Comparison of ENCODE assay signal across 10 cellular contexts in genomic region chr15:85771781-85772445, GRCh38. TPM values are rescaled to one million over a fixed set of nuclear protein-coding genes. Genes with fewer than 3 reads are reported as not detected.
DNase-seq lines count a peak whose midpoint lies in the region; ATAC-seq, FAIRE-seq and TF ChIP-seq lines count a peak whose summit lies in the region.
"Had no signal": no experiment of that assay in that cellular context is flagged by ENCODE, and none has a peak within 500 bp of the region (broad histone marks: within the 10 kb centered on the region; RNA-seq: fewer than 3 reads in every experiment).

No MANE protein-coding gene starts in this region.

- no peak overlapping the region for H2AFZ ChIP-seq in fibroblast of lung (ENCODE audit: low read length)

- TF ChIP-seq POLR2A in thyroid gland (IDR thresholded peaks at IDR 0.05): no peak

- no peak for FAIRE-seq in urothelium cell line (lab: Jason Lieb, UNC)

- TF ChIP-seq CTCF in RWPE2 (IDR thresholded peaks at IDR 0.05; ENCODE audit: poor library complexity, severe bottlenecking) (no peak), fibroblast of lung (conservative IDR thresholded peaks at IDR 0.05 in 1 of 2, IDR thresholded peaks at IDR 0.05 in 1 of 2; ENCODE audit: low read depth in 1 of 2, low read length in 2 of 2) (no peak), thyroid gland (IDR thresholded peaks at IDR 0.05) (no peak)

- DNase-seq in RWPE2 (ENCODE audit: low spot score) (no peak), fibroblast of lung (ENCODE audit: low read depth in 2 of 2) (peak; percentile 33 to 72), mucosa of gallbladder (ENCODE audit: low spot score) (peak; percentile 29), thyroid gland (peak; percentile 80 to 83), DMS153 treated with DMSO at 0.1 percent for 48 hours (lab: John Stamatoyannopoulos, UW; ENCODE audit: unreplicated experiment) (no peak), urothelium cell line (ENCODE audit: low spot score) (no peak), CD1c-positive myeloid dendritic cell (ENCODE audit: extremely low spot score) (no peak)
- no peak for DNase-seq in activated CD4-positive, alpha-beta T cell treated with anti-CD3 and anti-CD28 coated beads, Interleukin-2, amount 50 U/mL, for 4 hours
- DNase-seq: DND-41; stimulated activated CD4-positive, alpha-beta T cell treated with anti-CD3 and anti-CD28 coated beads, Interleukin-1b, Interleukin-23, amount 100 ng/mL, for 48 hours had no signal

- H3K36me3 ChIP-seq in RWPE2 (ENCODE audit: low read depth) (no peaks in the 10 kb centered on the region), fibroblast of lung (ENCODE audit: control insufficient read depth, insufficient read depth, low read length) (no peaks in the 10 kb centered on the region), thyroid gland (no peaks in the 10 kb centered on the region)

- intact Hi-C loops in thyroid gland (cut with DNase I): no loop called here

- ATAC-seq in RWPE2 (ENCODE audit: low read depth): peak; percentile 2; the same call in 1 of the 3 replicates

- no peaks in the 10 kb centered on the region for H3K9me3 ChIP-seq in RWPE2 (ENCODE audit: severe bottlenecking)
- no peaks in the 10 kb centered on the region for H3K9me3 ChIP-seq in fibroblast of lung (ENCODE audit: control insufficient read depth, insufficient read depth, low read depth, low read length)
- H3K9me3 ChIP-seq in thyroid gland: no peaks in the 10 kb centered on the region

- H3K27me3 ChIP-seq in RWPE2 (ENCODE audit: insufficient read depth, poor library complexity, severe bottlenecking): no peaks in the 10 kb centered on the region
- H3K27me3 ChIP-seq in fibroblast of lung (ENCODE audit: control insufficient read depth, insufficient read depth, low read length): no peaks in the 10 kb centered on the region
- H3K27me3 ChIP-seq in thyroid gland: no peaks in the 10 kb centered on the region

- WGBS in thyroid gland, 2 donors: 37% methylated on average over 13 of the region's 13 CpGs

- peak overlapping the region; percentile 45 for H3K4me2 ChIP-seq in fibroblast of lung (ENCODE audit: extremely low read depth, insufficient read depth, low read length)

- H3K27ac ChIP-seq in RWPE2 (ENCODE audit: poor library complexity, severe bottlenecking) (peak overlapping the region; percentile 7), fibroblast of lung (ENCODE audit: insufficient read depth, low read length) (no peak overlapping the region), thyroid gland (peak overlapping the region; percentile 61 to 78 (median 76))

- no peak overlapping the region for H3K9ac ChIP-seq in fibroblast of lung (ENCODE audit: insufficient read depth, low read length)

- no peaks in the 10 kb centered on the region for H3K79me2 ChIP-seq in fibroblast of lung (ENCODE audit: control insufficient read depth, insufficient read depth, low read length)

- peaks cover 16% of the 10 kb centered on the region for H3K4me1 ChIP-seq in RWPE2 (ENCODE audit: insufficient read depth, poor library complexity, severe bottlenecking)
- no peaks in the 10 kb centered on the region for H3K4me1 ChIP-seq in fibroblast of lung (ENCODE audit: control insufficient read depth, extremely low read depth, insufficient read depth, low read length)
- peaks cover 24 to 35% of the 10 kb centered on the region in 2 donors for H3K4me1 ChIP-seq in thyroid gland

- H4K20me1 ChIP-seq in fibroblast of lung (ENCODE audit: control insufficient read depth, extremely low read depth, insufficient read depth, low read length): no peaks in the 10 kb centered on the region

- H3K4me3 ChIP-seq in RWPE2 (ENCODE audit: severe bottlenecking) (no peak overlapping the region), fibroblast of lung (replicated peaks in 1 of 4; ENCODE audit: control extremely low read depth in 1 of 4, insufficient read depth in 1 of 4, low read depth in 3 of 4, low read length in 4 of 4) (no peak overlapping the region), thyroid gland (replicated peaks in 1 of 3) (no peak overlapping the region)

RNA-seq across cellular contexts. Expression of gene KLHL25, which starts 22.8 kb away (rescaled TPM):
- total RNA-seq in fibroblast of lung: 5.4 TPM in 2 replicates
- polyA plus RNA-seq in fibroblast of lung: 1.4 and 1.6 TPM in 2 replicates
- 1.7 and 2.0 TPM in 2 replicates for polyA plus RNA-seq in fibroblast of lung (2012)
- polyA minus RNA-seq in fibroblast of lung (ENCODE audit: low replicate concordance): 6.0 and 9.6 TPM in 2 replicates
- total RNA-seq in mucosa of gallbladder: 12.5 TPM
- 1 to 10 TPM; 4.2 to 8.8 (median 4.8) TPM for total RNA-seq in thyroid gland

Comparison
In these comparisons a context has a peak if more than half of its experiments do, and no peak if none do; other contexts are left out.
1. DNase-seq: peak in fibroblast of lung (2 of 2), mucosa of gallbladder (single experiment) and thyroid gland (2 of 2); none in RWPE2 (single experiment), DMS153 treated with DMSO at 0.1 percent for 48 hours (single experiment), activated CD4-positive, alpha-beta T cell treated with anti-CD3 and anti-CD28 coated beads, Interleukin-2, amount 50 U/mL, for 4 hours (0 of 2), urothelium cell line (single experiment) and CD1c-positive myeloid dendritic cell (single experiment).